9 cellular contexts compared by ENCODE assay signal in genomic region chr17:48626202-48626469, GRCh38. TPM values are rescaled to one million over a fixed set of nuclear protein-coding genes. Genes with fewer than 3 reads are reported as not detected.
DNase-seq lines count a peak whose midpoint lies in the region; ATAC-seq and TF ChIP-seq lines count a peak whose summit lies in the region.
"Had no signal": no experiment of that assay in that cellular context is flagged by ENCODE, and none has a peak within 500 bp of the region (broad histone marks: within the 10 kb centered on the region; RNA-seq: fewer than 3 reads in every experiment).

Gene HOXB9, minus strand, starts transcription at chr17:48626358. Its CDS starts 89 bp downstream, at chr17:48626269.

- H3K36me3 ChIP-seq in left ventricle myocardium inferior: no peaks in the 10 kb centered on the region
- H3K36me3 ChIP-seq in ascending aorta: no peaks in the 10 kb centered on the region
- no peaks in the 10 kb centered on the region for H3K36me3 ChIP-seq in mesodermal cell (ENCODE audit: control insufficient read depth, insufficient read depth, low read length)
- no peaks in the 10 kb centered on the region for H3K36me3 ChIP-seq in vagina

- H3K27me3 ChIP-seq in left ventricle myocardium inferior (ENCODE audit: low read depth) (peaks cover 100% of the 10 kb centered on the region), ascending aorta (peaks cover 29% of the 10 kb centered on the region), vagina (peaks cover 13% of the 10 kb centered on the region)

- TF ChIP-seq CTCF in left ventricle myocardium inferior (IDR thresholded peaks at IDR 0.05; ENCODE audit: borderline replicate concordance) (no peak), ascending aorta (IDR thresholded peaks at IDR 0.05) (no peak), vagina (IDR thresholded peaks at IDR 0.05) (no peak)

- H3K4me1 ChIP-seq in left ventricle myocardium inferior (peaks cover 24% of the 10 kb centered on the region), ascending aorta (peaks cover 15 to 21% of the 10 kb centered on the region in 2 donors), mesodermal cell (ENCODE audit: control insufficient read depth, insufficient read depth, low read length, poor library complexity, severe bottlenecking) (peaks cover 5% of the 10 kb centered on the region), vagina (peaks cover 25% of the 10 kb centered on the region)

- ATAC-seq in Right ventricle myocardium superior (ENCODE audit: poor library complexity): no peak
- no peak for ATAC-seq in GM18858 (IDR thresholded peaks at IDR 0.05; ENCODE audit: unreplicated experiment)

- no peaks in the 10 kb centered on the region for H3K9me3 ChIP-seq in left ventricle myocardium inferior (replicated peaks)
- H3K9me3 ChIP-seq in ascending aorta: no peaks in the 10 kb centered on the region
- H3K9me3 ChIP-seq in mesodermal cell (ENCODE audit: control insufficient read depth, low read length): no peaks in the 10 kb centered on the region
- no peaks in the 10 kb centered on the region for H3K9me3 ChIP-seq in vagina

- no peak within 1 kb of the TSS for H3K27ac ChIP-seq in left ventricle myocardium inferior (replicated peaks)
- no peak within 1 kb of the TSS for H3K27ac ChIP-seq in ascending aorta
- H3K27ac ChIP-seq in mesodermal cell (ENCODE audit: low read depth, low read length, severe bottlenecking): peak within 1 kb of the TSS; percentile 64
- no peak within 1 kb of the TSS for H3K27ac ChIP-seq in vagina

- TF ChIP-seq POLR2A in vagina (IDR thresholded peaks at IDR 0.05): no peak

- whole genome bisulfite sequencing in mesodermal cell (ENCODE audit: insufficient coverage in 2 of 2), 2 experiments: 0 to 2% methylated on average over 6 to 7 of the region's 19 CpGs

- no peak for DNase-seq in left ventricle myocardium inferior
- DNase-seq in Right ventricle myocardium superior: no peak
- no peak for DNase-seq in ascending aorta (ENCODE audit: low spot score in 2 of 2)
- no peak for DNase-seq in vagina (ENCODE audit: extremely low spot score in 2 of 2)
- DNase-seq in DMS53 treated with DMSO at 0.1 percent for 48 hours (lab: John Stamatoyannopoulos, UW; ENCODE audit: unreplicated experiment): no peak
- no peak for DNase-seq in DMS114 treated with DMSO at 0.1 percent for 48 hours (lab: John Stamatoyannopoulos, UW; ENCODE audit: unreplicated experiment)
- DNase-seq: DND-41 had no signal

- H3K4me3 ChIP-seq in left ventricle myocardium inferior: peak within 1 kb of the TSS; percentile 58
- H3K4me3 ChIP-seq in ascending aorta: peak within 1 kb of the TSS; percentile 35 to 60
- peak within 1 kb of the TSS; percentile 34 for H3K4me3 ChIP-seq in mesodermal cell (ENCODE audit: extremely low read depth, insufficient read depth, low read length, poor library complexity, severe bottlenecking)
- H3K4me3 ChIP-seq in vagina: peak within 1 kb of the TSS; percentile 35 to 42

- intact Hi-C loops in left ventricle myocardium inferior (cut with micrococcal nuclease): no loop called here
- intact Hi-C loops in Right ventricle myocardium superior (cut with DNase I): no loop called here
- intact Hi-C loops in ascending aorta (cut with DNase I): no loop called here
- intact Hi-C loops in vagina (cut with DNase I): no loop called here

RNA-seq across cellular contexts. Expression of gene HOXB9, which starts in this region (rescaled TPM):
- total RNA-seq in left ventricle myocardium inferior: not detected
- not detected for total RNA-seq in Right ventricle myocardium superior
- total RNA-seq in ascending aorta: not detected
- polyA plus RNA-seq in mesodermal cell (2013, experiment 1 of 2): 35.5 TPM
- polyA plus RNA-seq in mesodermal cell (2013, experiment 2 of 2): 31.8 TPM
- not detected for total RNA-seq in vagina
